18 cellular contexts compared by ENCODE assay signal in the genomic region with DNA sequence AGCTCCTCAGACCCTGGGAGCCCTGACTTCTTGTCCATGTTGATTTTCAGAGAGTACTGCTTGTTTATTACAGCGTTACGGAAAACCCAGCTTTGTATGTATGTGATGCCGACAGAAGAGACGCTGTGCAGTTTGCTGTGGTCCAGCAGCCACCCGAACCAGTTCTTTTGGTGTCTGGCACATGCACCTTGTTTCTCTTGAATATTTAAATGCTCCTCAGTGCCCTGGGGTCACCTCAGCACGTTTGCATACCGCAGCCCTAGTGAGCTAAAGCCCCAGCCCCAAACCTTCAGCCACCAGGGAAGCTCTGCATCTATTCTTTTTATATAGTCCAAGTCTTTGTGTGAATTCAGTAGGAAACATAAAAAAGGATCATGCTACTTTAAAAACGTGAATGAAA. TPM values are rescaled to one million over a fixed set of nuclear protein-coding genes. Genes with fewer than 3 reads are reported as not detected.
DNase-seq lines count a peak whose midpoint lies in the region; ATAC-seq and TF ChIP-seq lines count a peak whose summit lies in the region.
"Had no signal": no experiment of that assay in that cellular context is flagged by ENCODE, and none has a peak within 500 bp of the region (broad histone marks: within the 10 kb centered on the region; RNA-seq: fewer than 3 reads in every experiment).

No MANE protein-coding gene starts in this region.

- no peak overlapping the region for H3K4me3 Mint-ChIP-seq in WTC11
- H3K4me3 Mint-ChIP-seq: CD4-positive, CD25-positive, alpha-beta regulatory T cell had no signal

- H3K36me3 ChIP-seq in HUES48 (ENCODE audit: control insufficient read depth, insufficient read depth, low read length) (peaks cover 51% of the 10 kb centered on the region), mesendoderm (ENCODE audit: control insufficient read depth, insufficient read depth, low read length) (no peaks in the 10 kb centered on the region)

- peaks cover 16% of the 10 kb centered on the region for H3K79me1 ChIP-seq in mesendoderm (ENCODE audit: low read length)

- H2BK15ac ChIP-seq in mesendoderm (replicated peaks; ENCODE audit: low read depth): no peak overlapping the region

- ATAC-seq in WTC11 (peak; percentile 71), HG03280 (IDR thresholded peaks at IDR 0.05; ENCODE audit: unreplicated experiment) (no peak), HG03045 (IDR thresholded peaks at IDR 0.05; ENCODE audit: unreplicated experiment) (no peak)
- ATAC-seq: PC-3 had no signal

- TF ChIP-seq CTCF in WTC11 (IDR thresholded peaks at IDR 0.05): no peak

- no peak overlapping the region for H2BK5ac ChIP-seq in mesendoderm (ENCODE audit: low read length)

- H3K9me3 ChIP-seq in HUES48 (ENCODE audit: control insufficient read depth, insufficient read depth, low read length): no peaks in the 10 kb centered on the region

- H2AK5ac ChIP-seq in mesendoderm (ENCODE audit: low read length): no peak overlapping the region

- H3K79me2 ChIP-seq in mesendoderm (ENCODE audit: control insufficient read depth, insufficient read depth, low read length): peaks cover 34% of the 10 kb centered on the region

- H3K4ac ChIP-seq in mesendoderm (ENCODE audit: low read depth, low read length): no peak overlapping the region

- no peak overlapping the region for H4K8ac ChIP-seq in mesendoderm (ENCODE audit: low read depth, low read length)

- H3K56ac ChIP-seq in mesendoderm (ENCODE audit: low read length): no peak overlapping the region

- no peak overlapping the region for H3K4me2 ChIP-seq in mesendoderm (ENCODE audit: low read length)

- peak overlapping the region; percentile 16; the same call in 1 of the 2 replicates for H3K4me3 ChIP-seq in HUES48 (ENCODE audit: low read depth, low read length)
- H3K4me3 ChIP-seq in mesendoderm (ENCODE audit: low read length): no peak overlapping the region

- peaks cover 36% of the 10 kb centered on the region for H3K4me1 Mint-ChIP-seq in WTC11
- H3K4me1 Mint-ChIP-seq: CD4-positive, CD25-positive, alpha-beta regulatory T cell had no signal

- H3K27ac ChIP-seq in HUES48 (ENCODE audit: low read depth, low read length) (peak overlapping the region; percentile 51), mesendoderm (ENCODE audit: low read depth, low read length) (peak overlapping the region; percentile 12)

- no peaks in the 10 kb centered on the region for H3K9me3 Mint-ChIP-seq in WTC11
- H3K9me3 Mint-ChIP-seq: CD4-positive, CD25-positive, alpha-beta regulatory T cell had no signal

- no peaks in the 10 kb centered on the region for H3K27me3 ChIP-seq in HUES48 (ENCODE audit: control insufficient read depth, insufficient read depth, low read length)
- H3K27me3 ChIP-seq in mesendoderm (ENCODE audit: insufficient read depth, low read length, poor library complexity): no peaks in the 10 kb centered on the region

- peak overlapping the region; percentile 30; the same call in 1 of the 2 replicates for H3K27ac Mint-ChIP-seq in WTC11
- H3K27ac Mint-ChIP-seq: CD4-positive, CD25-positive, alpha-beta regulatory T cell had no signal

- H3K4me1 ChIP-seq in HUES48 (ENCODE audit: control insufficient read depth, insufficient read depth, low read length) (peaks cover 22% of the 10 kb centered on the region), mesendoderm (ENCODE audit: control insufficient read depth, low read depth, low read length) (no peaks in the 10 kb centered on the region)

- H3K36me3 Mint-ChIP-seq in WTC11: peaks cover 33% of the 10 kb centered on the region

- no peak overlapping the region for H3K23ac ChIP-seq in mesendoderm (ENCODE audit: low read length)

- no peaks in the 10 kb centered on the region for H3K27me3 Mint-ChIP-seq in WTC11 (ENCODE audit: low read depth)
- H3K27me3 Mint-ChIP-seq: CD4-positive, CD25-positive, alpha-beta regulatory T cell had no signal

- WGBS in mesendoderm (ENCODE audit: extremely low coverage, insufficient coverage, low lambda C conversion rate): no CpG with 5 or more reads among the region's 8 CpGs

- CTCF ChIA-PET in WTC11 (lab: Charles Lee): no interaction called here

- H4K5ac ChIP-seq in mesendoderm (ENCODE audit: low read length): no peak overlapping the region

- DNase-seq in WTC11 (ENCODE audit: low spot score): no peak
- DNase-seq in mesendoderm: no peak
- no peak for DNase-seq in NCI-H2029 (lab: John Stamatoyannopoulos, UW)
- DNase-seq in NCI-H524 treated with DMSO at 0.1 percent for 48 hours (lab: John Stamatoyannopoulos, UW): no peak
- DNase-seq: CD4-positive, CD25-positive, alpha-beta regulatory T cell; EL; HCEC 1CT; MM.1S; NCI-H1092; NCI-H1436 treated with DMSO at 0.1 percent for 48 hours; NCI-H1930; NCI-H345; NCI-H524; PC-3; SHP77 had no signal

- POLR2A ChIA-PET in WTC11 (lab: Charles Lee): no interaction called here

- H3K18ac ChIP-seq in mesendoderm (ENCODE audit: low read length): no peak overlapping the region

- no peak overlapping the region for H3K9ac ChIP-seq in HUES48 (ENCODE audit: low read depth, low read length)
- H3K9ac ChIP-seq in mesendoderm (ENCODE audit: low read length): no peak overlapping the region

- H2BK120ac ChIP-seq in mesendoderm (ENCODE audit: low read depth, low read length): no peak overlapping the region

TF ChIP-seq in WTC11, 78 proteins besides CTCF, POLR2A, EP300 and RAD21 (continues in another document):
- TF ChIP-seq TEAD4 (CRISPR knock-in tag; IDR thresholded peaks at IDR 0.05): no peak
- no peak for TF ChIP-seq IRF2 (CRISPR knock-in tag; IDR thresholded peaks at IDR 0.05; ENCODE audit: borderline replicate concordance, low read depth)
- TF ChIP-seq ZNF317 (CRISPR knock-in tag; IDR thresholded peaks at IDR 0.05; ENCODE audit: borderline replicate concordance, low read depth): no peak
- no peak for TF ChIP-seq SMAD4 (CRISPR knock-in tag; IDR thresholded peaks at IDR 0.05)
- TF ChIP-seq, protein P1, sequence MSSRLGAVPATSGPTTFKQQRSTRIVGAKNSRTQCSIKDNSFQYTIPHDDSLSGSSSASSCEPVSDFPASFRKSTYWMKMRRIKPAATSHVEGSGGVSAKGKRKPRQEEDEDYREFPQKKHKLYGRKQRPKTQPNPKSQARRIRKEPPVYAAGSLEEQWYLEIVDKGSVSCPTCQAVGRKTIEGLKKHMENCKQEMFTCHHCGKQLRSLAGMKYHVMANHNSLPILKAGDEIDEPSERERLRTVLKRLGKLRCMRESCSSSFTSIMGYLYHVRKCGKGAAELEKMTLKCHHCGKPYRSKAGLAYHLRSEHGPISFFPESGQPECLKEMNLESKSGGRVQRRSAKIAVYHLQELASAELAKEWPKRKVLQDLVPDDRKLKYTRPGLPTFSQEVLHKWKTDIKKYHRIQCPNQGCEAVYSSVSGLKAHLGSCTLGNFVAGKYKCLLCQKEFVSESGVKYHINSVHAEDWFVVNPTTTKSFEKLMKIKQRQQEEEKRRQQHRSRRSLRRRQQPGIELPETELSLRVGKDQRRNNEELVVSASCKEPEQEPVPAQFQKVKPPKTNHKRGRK (CRISPR knock-in tag; IDR thresholded peaks at IDR 0.05; ENCODE audit: borderline replicate concordance): no peak
- no peak for TF ChIP-seq FOXJ3 (CRISPR knock-in tag; IDR thresholded peaks at IDR 0.05; ENCODE audit: borderline replicate concordance)
- no peak for TF ChIP-seq ZNF423 (CRISPR knock-in tag; IDR thresholded peaks at IDR 0.05)
- TF ChIP-seq, protein P2, sequence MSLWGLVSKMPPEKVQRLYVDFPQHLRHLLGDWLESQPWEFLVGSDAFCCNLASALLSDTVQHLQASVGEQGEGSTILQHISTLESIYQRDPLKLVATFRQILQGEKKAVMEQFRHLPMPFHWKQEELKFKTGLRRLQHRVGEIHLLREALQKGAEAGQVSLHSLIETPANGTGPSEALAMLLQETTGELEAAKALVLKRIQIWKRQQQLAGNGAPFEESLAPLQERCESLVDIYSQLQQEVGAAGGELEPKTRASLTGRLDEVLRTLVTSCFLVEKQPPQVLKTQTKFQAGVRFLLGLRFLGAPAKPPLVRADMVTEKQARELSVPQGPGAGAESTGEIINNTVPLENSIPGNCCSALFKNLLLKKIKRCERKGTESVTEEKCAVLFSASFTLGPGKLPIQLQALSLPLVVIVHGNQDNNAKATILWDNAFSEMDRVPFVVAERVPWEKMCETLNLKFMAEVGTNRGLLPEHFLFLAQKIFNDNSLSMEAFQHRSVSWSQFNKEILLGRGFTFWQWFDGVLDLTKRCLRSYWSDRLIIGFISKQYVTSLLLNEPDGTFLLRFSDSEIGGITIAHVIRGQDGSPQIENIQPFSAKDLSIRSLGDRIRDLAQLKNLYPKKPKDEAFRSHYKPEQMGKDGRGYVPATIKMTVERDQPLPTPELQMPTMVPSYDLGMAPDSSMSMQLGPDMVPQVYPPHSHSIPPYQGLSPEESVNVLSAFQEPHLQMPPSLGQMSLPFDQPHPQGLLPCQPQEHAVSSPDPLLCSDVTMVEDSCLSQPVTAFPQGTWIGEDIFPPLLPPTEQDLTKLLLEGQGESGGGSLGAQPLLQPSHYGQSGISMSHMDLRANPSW (CRISPR knock-in tag; conservative IDR thresholded peaks at IDR 0.05; ENCODE audit: low read depth): no peak
- TF ChIP-seq GABPB1 (CRISPR knock-in tag; IDR thresholded peaks at IDR 0.05): no peak
- TF ChIP-seq, protein P3, sequence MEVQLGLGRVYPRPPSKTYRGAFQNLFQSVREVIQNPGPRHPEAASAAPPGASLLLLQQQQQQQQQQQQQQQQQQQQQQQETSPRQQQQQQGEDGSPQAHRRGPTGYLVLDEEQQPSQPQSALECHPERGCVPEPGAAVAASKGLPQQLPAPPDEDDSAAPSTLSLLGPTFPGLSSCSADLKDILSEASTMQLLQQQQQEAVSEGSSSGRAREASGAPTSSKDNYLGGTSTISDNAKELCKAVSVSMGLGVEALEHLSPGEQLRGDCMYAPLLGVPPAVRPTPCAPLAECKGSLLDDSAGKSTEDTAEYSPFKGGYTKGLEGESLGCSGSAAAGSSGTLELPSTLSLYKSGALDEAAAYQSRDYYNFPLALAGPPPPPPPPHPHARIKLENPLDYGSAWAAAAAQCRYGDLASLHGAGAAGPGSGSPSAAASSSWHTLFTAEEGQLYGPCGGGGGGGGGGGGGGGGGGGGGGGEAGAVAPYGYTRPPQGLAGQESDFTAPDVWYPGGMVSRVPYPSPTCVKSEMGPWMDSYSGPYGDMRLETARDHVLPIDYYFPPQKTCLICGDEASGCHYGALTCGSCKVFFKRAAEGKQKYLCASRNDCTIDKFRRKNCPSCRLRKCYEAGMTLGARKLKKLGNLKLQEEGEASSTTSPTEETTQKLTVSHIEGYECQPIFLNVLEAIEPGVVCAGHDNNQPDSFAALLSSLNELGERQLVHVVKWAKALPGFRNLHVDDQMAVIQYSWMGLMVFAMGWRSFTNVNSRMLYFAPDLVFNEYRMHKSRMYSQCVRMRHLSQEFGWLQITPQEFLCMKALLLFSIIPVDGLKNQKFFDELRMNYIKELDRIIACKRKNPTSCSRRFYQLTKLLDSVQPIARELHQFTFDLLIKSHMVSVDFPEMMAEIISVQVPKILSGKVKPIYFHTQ (CRISPR knock-in tag; IDR thresholded peaks at IDR 0.05): no peak

RNA-seq across cellular contexts. Expression of a gene that starts 39.9 kb away (rescaled TPM):
- 181 to 182 TPM (median 182 TPM) in 3 replicates for total RNA-seq in WTC11 (2021)
- polyA plus RNA-seq in mesendoderm (2013, experiment 1 of 2): 115 TPM
- 113 TPM for polyA plus RNA-seq in mesendoderm (2013, experiment 2 of 2)
